In genomic region chr20:51437182-51437923, GRCh38 we compare ENCODE assay signal across 20 cellular contexts.
DNase-seq lines count a peak whose midpoint lies in the region; ATAC-seq and TF ChIP-seq lines count a peak whose summit lies in the region.
"Had no signal": no experiment of that assay in that cellular context is flagged by ENCODE, and none has a peak within 500 bp of the region (broad histone marks: within the 10 kb centered on the region; RNA-seq: fewer than 3 reads in every experiment).

No MANE protein-coding gene starts in this region.

- CTCF ChIA-PET in activated CD8-positive, alpha-beta memory T cell treated with anti-CD3 and anti-CD28 coated beads, Interleukin-2, amount 10 ng/mL, durations not matched to agents 7 days and 5 days (lab: Charles Lee) = interaction anchor here (0.7 to 0.9 kb wide), 2 partner anchors 158 to 174 kb away, joined by 3 to 4 read pairs; no protein-coding TSS in a partner anchor

- H3K27me3 Mint-ChIP-seq in activated CD8-positive, alpha-beta memory T cell treated with anti-CD3 and anti-CD28 coated beads, Interleukin-2, amount 10 ng/mL, durations not matched to agents 7 days and 5 days = no peaks in the 10 kb centered on the region
- no peaks in the 10 kb centered on the region for H3K27me3 Mint-ChIP-seq in activated T-helper 1 cell treated with anti-CD3 and anti-CD28 coated beads, Interleukin-12 subunit alpha, Interleukin-12 subunit beta, Interleukin-2, Interleukin-4 antibody, amounts not matched to agents 30 ng/mL and 10 ng/mL and 1 ng/mL, durations not matched to agents 14 hours and 24 hours and 36 hours (ENCODE audit: insufficient read depth)
- no peaks in the 10 kb centered on the region for H3K27me3 Mint-ChIP-seq in natural killer cell (ENCODE audit: low read depth in 2 of 2)

- H3K27ac Mint-ChIP-seq in activated CD8-positive, alpha-beta memory T cell treated with anti-CD3 and anti-CD28 coated beads, Interleukin-2, amount 10 ng/mL, durations not matched to agents 7 days and 5 days = peak overlapping the region; percentile 43
- H3K27ac Mint-ChIP-seq in activated T-helper 1 cell treated with anti-CD3 and anti-CD28 coated beads, Interleukin-12 subunit alpha, Interleukin-12 subunit beta, Interleukin-2, Interleukin-4 antibody, amounts not matched to agents 30 ng/mL and 10 ng/mL and 1 ng/mL, durations not matched to agents 14 hours and 24 hours and 36 hours = peak overlapping the region; percentile 68
- peak overlapping the region; percentile 70 to 86 for H3K27ac Mint-ChIP-seq in natural killer cell

- intact Hi-C loops in activated T-helper 1 cell treated with anti-CD3 and anti-CD28 coated beads, Interleukin-12 subunit alpha, Interleukin-12 subunit beta, Interleukin-2, Interleukin-4 antibody, amounts not matched to agents 30 ng/mL and 10 ng/mL and 1 ng/mL, durations not matched to agents 14 hours and 24 hours and 36 hours (cut with micrococcal nuclease) = loop anchor here (2.0 to 5.0 kb wide), 2 partner anchors 15 to 50 kb away; no protein-coding TSS in a partner anchor
- intact Hi-C loops in natural killer cell (cut with micrococcal nuclease) = no loop called here

- H3K9me3 Mint-ChIP-seq in activated CD8-positive, alpha-beta memory T cell treated with anti-CD3 and anti-CD28 coated beads, Interleukin-2, amount 10 ng/mL, durations not matched to agents 7 days and 5 days (ENCODE audit: low read depth) = no peaks in the 10 kb centered on the region
- H3K9me3 Mint-ChIP-seq in activated T-helper 1 cell treated with anti-CD3 and anti-CD28 coated beads, Interleukin-12 subunit alpha, Interleukin-12 subunit beta, Interleukin-2, Interleukin-4 antibody, amounts not matched to agents 30 ng/mL and 10 ng/mL and 1 ng/mL, durations not matched to agents 14 hours and 24 hours and 36 hours = no peaks in the 10 kb centered on the region
- no peaks in the 10 kb centered on the region for H3K9me3 Mint-ChIP-seq in natural killer cell

- in situ Hi-C loops in GM13976 (cut with MboI; ENCODE audit: low sequenced_read_pairs, unreplicated experiment) = no loop called here

- peaks cover 75% of the 10 kb centered on the region for H3K36me3 Mint-ChIP-seq in activated CD8-positive, alpha-beta memory T cell treated with anti-CD3 and anti-CD28 coated beads, Interleukin-2, amount 10 ng/mL, durations not matched to agents 7 days and 5 days
- peaks cover 54% of the 10 kb centered on the region for H3K36me3 Mint-ChIP-seq in activated T-helper 1 cell treated with anti-CD3 and anti-CD28 coated beads, Interleukin-12 subunit alpha, Interleukin-12 subunit beta, Interleukin-2, Interleukin-4 antibody, amounts not matched to agents 30 ng/mL and 10 ng/mL and 1 ng/mL, durations not matched to agents 14 hours and 24 hours and 36 hours (ENCODE audit: low read depth)
- peaks cover 13% of the 10 kb centered on the region for H3K36me3 Mint-ChIP-seq in natural killer cell

- peaks cover 81% of the 10 kb centered on the region for H3K4me1 Mint-ChIP-seq in activated CD8-positive, alpha-beta memory T cell treated with anti-CD3 and anti-CD28 coated beads, Interleukin-2, amount 10 ng/mL, durations not matched to agents 7 days and 5 days
- H3K4me1 Mint-ChIP-seq in activated T-helper 1 cell treated with anti-CD3 and anti-CD28 coated beads, Interleukin-12 subunit alpha, Interleukin-12 subunit beta, Interleukin-2, Interleukin-4 antibody, amounts not matched to agents 30 ng/mL and 10 ng/mL and 1 ng/mL, durations not matched to agents 14 hours and 24 hours and 36 hours (ENCODE audit: low read depth) = peaks cover 44% of the 10 kb centered on the region
- peaks cover 43 to 59% of the 10 kb centered on the region in 2 donors for H3K4me1 Mint-ChIP-seq in natural killer cell

- DNase-seq in activated CD8-positive, alpha-beta memory T cell treated with anti-CD3 and anti-CD28 coated beads, Interleukin-2, amount 10 ng/mL, durations not matched to agents 7 days and 5 days = peak; percentile 52
- DNase-seq in activated CD8-positive, alpha-beta memory T cell treated with anti-CD3 and anti-CD28 coated beads for 24 hours = no peak
- no peak for DNase-seq in activated T-helper 1 cell treated with anti-CD3 and anti-CD28 coated beads, Interleukin-12 subunit alpha, Interleukin-12 subunit beta, Interleukin-2, Interleukin-4 antibody, amounts not matched to agents 30 ng/mL and 10 ng/mL and 1 ng/mL, durations not matched to agents 14 hours and 24 hours and 36 hours (ENCODE audit: low spot score)
- DNase-seq in natural killer cell (no peak), NCI-H748 treated with DMSO at 0.1 percent for 48 hours (lab: John Stamatoyannopoulos, UW) (no peak), GM13976 (ENCODE audit: low spot score) (no peak), epidermal melanocyte (ENCODE audit: insufficient read length, low spot score) (no peak)
- DNase-seq: activated gamma-delta T cell; aorta; DND-41; effector CD4-positive, alpha-beta T cell; esophagus squamous epithelium; Kasumi-1; NCI-H1105 treated with DMSO at 0.1 percent for 48 hours; NCI-H510A treated with DMSO at 0.1 percent for 48 hours; Right ventricle myocardium superior; stimulated activated CD4-positive, alpha-beta T cell treated with anti-CD3 and anti-CD28 coated beads, Interleukin-12 subunit alpha, Interleukin-12 subunit beta, amount 100 ng/mL, for 4 hours; stimulated activated CD8-positive, alpha-beta memory T cell treated with anti-CD3 and anti-CD28 coated beads, Interleukin-4, amount 100 ng/mL, for 48 hours; WERI-Rb-1 had no signal

- TF ChIP-seq CTCF in natural killer cell (IDR thresholded peaks at IDR 0.05) (no peak), GM13976 (IDR thresholded peaks at IDR 0.05; ENCODE audit: borderline replicate concordance, control extremely low read depth, extremely low read depth, insufficient read depth, missing control alignments) (no peak)

- peak; percentile 62 for ATAC-seq in activated CD8-positive, alpha-beta memory T cell treated with anti-CD3 and anti-CD28 coated beads, Interleukin-2, amount 10 ng/mL, durations not matched to agents 7 days and 5 days
- ATAC-seq in HG03565 (IDR thresholded peaks at IDR 0.05; ENCODE audit: unreplicated experiment) (peak; percentile 51), natural killer cell (no peak)

- no peak overlapping the region for H3K4me3 Mint-ChIP-seq in activated CD8-positive, alpha-beta memory T cell treated with anti-CD3 and anti-CD28 coated beads, Interleukin-2, amount 10 ng/mL, durations not matched to agents 7 days and 5 days
- H3K4me3 Mint-ChIP-seq in activated T-helper 1 cell treated with anti-CD3 and anti-CD28 coated beads, Interleukin-12 subunit alpha, Interleukin-12 subunit beta, Interleukin-2, Interleukin-4 antibody, amounts not matched to agents 30 ng/mL and 10 ng/mL and 1 ng/mL, durations not matched to agents 14 hours and 24 hours and 36 hours = no peak overlapping the region
- H3K4me3 Mint-ChIP-seq in natural killer cell = no peak overlapping the region

Comparison
In these comparisons a context has a peak if more than half of its experiments do, and no peak if none do; other contexts are left out.
1. ATAC-seq: peak in activated CD8-positive, alpha-beta memory T cell treated with anti-CD3 and anti-CD28 coated beads, Interleukin-2, amount 10 ng/mL, durations not matched to agents 7 days and 5 days (single experiment) and HG03565 (single experiment); none in natural killer cell (0 of 3).
2. Peak in every context shown above with its lines, with median percentiles within 50 percentile points of each other: H3K27ac Mint-ChIP-seq.